In genomic region chr6:85402071-85402470, GRCh38 we compare ENCODE assay signal across 13 cellular contexts. TPM values are rescaled to one million over a fixed set of nuclear protein-coding genes. Genes with fewer than 3 reads are reported as not detected.
A peak's percentile ranks its signal among the peaks of the same experiment; 100 is the strongest.
DNase-seq lines count a peak whose midpoint lies in the region; ATAC-seq and TF ChIP-seq lines count a peak whose summit lies in the region.
"Had no signal": no experiment of that assay in that cellular context is flagged by ENCODE, and none has a peak within 500 bp of the region (broad histone marks: within the 10 kb centered on the region; RNA-seq: fewer than 3 reads in every experiment).

No MANE protein-coding gene starts in this region.

- ATAC-seq in stimulated activated naive CD8-positive, alpha-beta T cell treated with anti-CD3 and anti-CD28 coated beads, Interleukin-15, Interleukin-2, amounts not matched to agents 100 U/mL and 50 U/mL, for 24 hours, result no peak
- ATAC-seq in activated CD8-positive, alpha-beta T cell treated with anti-CD3 and anti-CD28 coated beads for 36 hours, result no peak
- ATAC-seq in GM21515 (IDR thresholded peaks at IDR 0.05; ENCODE audit: unreplicated experiment) (no peak), left lobe of liver (no peak)

- no peaks in the 10 kb centered on the region for H3K27me3 Mint-ChIP-seq in stimulated activated naive CD8-positive, alpha-beta T cell treated with anti-CD3 and anti-CD28 coated beads, Interleukin-15, Interleukin-2, amounts not matched to agents 100 ng/mL and 50 ng/mL, for 24 hours
- no peaks in the 10 kb centered on the region for H3K27me3 Mint-ChIP-seq in activated CD8-positive, alpha-beta T cell treated with anti-CD3 and anti-CD28 coated beads for 36 hours

- H3K9me3 Mint-ChIP-seq in stimulated activated naive CD8-positive, alpha-beta T cell treated with anti-CD3 and anti-CD28 coated beads, Interleukin-15, Interleukin-2, amounts not matched to agents 100 ng/mL and 50 ng/mL, for 24 hours, result no peaks in the 10 kb centered on the region
- H3K9me3 Mint-ChIP-seq in activated CD8-positive, alpha-beta T cell treated with anti-CD3 and anti-CD28 coated beads for 36 hours, result no peaks in the 10 kb centered on the region

- POLR2A ChIA-PET in activated CD8-positive, alpha-beta T cell treated with anti-CD3 and anti-CD28 coated beads for 36 hours (lab: Charles Lee), result interaction anchor here (1.9 kb wide), 1 partner anchor 48 kb away, joined by 8 read pairs; the partner anchor contains the start of gene NT5E

- H3K27ac Mint-ChIP-seq in stimulated activated naive CD8-positive, alpha-beta T cell treated with anti-CD3 and anti-CD28 coated beads, Interleukin-15, Interleukin-2, amounts not matched to agents 100 ng/mL and 50 ng/mL, for 24 hours, result peak overlapping the region; percentile 86
- H3K27ac Mint-ChIP-seq in activated CD8-positive, alpha-beta T cell treated with anti-CD3 and anti-CD28 coated beads for 36 hours, result peak overlapping the region; percentile 82

- DNase-seq in stimulated activated naive CD8-positive, alpha-beta T cell treated with anti-CD3 and anti-CD28 coated beads, Interleukin-15, Interleukin-2, amounts not matched to agents 100 U/mL and 50 U/mL, for 24 hours, result no peak
- no peak for DNase-seq in activated CD8-positive, alpha-beta T cell treated with anti-CD3 and anti-CD28 coated beads for 36 hours
- DNase-seq in fibroblast of peridontal ligament (ENCODE audit: extremely low read depth) (peak; percentile 31), hepatic stellate cell (ENCODE audit: low spot score) (no peak), left lobe of liver (ENCODE audit: low spot score) (no peak), OCI-M2 (lab: John Stamatoyannopoulos, UW; ENCODE audit: unreplicated experiment) (no peak)
- DNase-seq: anterior cingulate cortex, DMS 273 treated with DMSO at 0.1 percent for 48 hours, NCI-H146, NCI-H2227 treated with DMSO at 0.1 percent for 48 hours, SJCRH30 had no signal

- H3K36me3 Mint-ChIP-seq in stimulated activated naive CD8-positive, alpha-beta T cell treated with anti-CD3 and anti-CD28 coated beads, Interleukin-15, Interleukin-2, amounts not matched to agents 100 ng/mL and 50 ng/mL, for 24 hours (ENCODE audit: low read depth), result no peaks in the 10 kb centered on the region
- no peaks in the 10 kb centered on the region for H3K36me3 Mint-ChIP-seq in activated CD8-positive, alpha-beta T cell treated with anti-CD3 and anti-CD28 coated beads for 36 hours (ENCODE audit: low read depth)

- TF ChIP-seq CTCF in activated CD8-positive, alpha-beta T cell treated with anti-CD3 and anti-CD28 coated beads for 36 hours (IDR thresholded peaks at IDR 0.05), result no peak

- H3K4me1 Mint-ChIP-seq in stimulated activated naive CD8-positive, alpha-beta T cell treated with anti-CD3 and anti-CD28 coated beads, Interleukin-15, Interleukin-2, amounts not matched to agents 100 ng/mL and 50 ng/mL, for 24 hours (ENCODE audit: low read depth), result peaks cover 65% of the 10 kb centered on the region
- peaks cover 59% of the 10 kb centered on the region for H3K4me1 Mint-ChIP-seq in activated CD8-positive, alpha-beta T cell treated with anti-CD3 and anti-CD28 coated beads for 36 hours (ENCODE audit: low read depth)

- no peak overlapping the region for H3K4me3 Mint-ChIP-seq in stimulated activated naive CD8-positive, alpha-beta T cell treated with anti-CD3 and anti-CD28 coated beads, Interleukin-15, Interleukin-2, amounts not matched to agents 100 ng/mL and 50 ng/mL, for 24 hours
- H3K4me3 Mint-ChIP-seq in activated CD8-positive, alpha-beta T cell treated with anti-CD3 and anti-CD28 coated beads for 36 hours, result no peak overlapping the region

- intact Hi-C loops in activated CD8-positive, alpha-beta T cell treated with anti-CD3 and anti-CD28 coated beads for 36 hours (cut with micrococcal nuclease), result no loop called here

- CTCF ChIA-PET in activated CD8-positive, alpha-beta T cell treated with anti-CD3 and anti-CD28 coated beads for 36 hours (lab: Charles Lee), result interaction anchor here (1.0 to 5.6 kb wide), 4 partner anchors 16 to 81 kb away, joined by 3 to 31 read pairs (median 4); no protein-coding TSS in a partner anchor

RNA-seq across cellular contexts. Expression of gene NT5E, which starts 47.8 kb away (rescaled TPM):
- 1 to 10 TPM; 5.2 to 6.7 TPM for total RNA-seq in activated CD8-positive, alpha-beta T cell treated with anti-CD3 and anti-CD28 coated beads for 36 hours
- 29.9 TPM for total RNA-seq in left lobe of liver
